ENCODE assay signal across 22 cellular contexts in genomic region chr21:15809065-15809464, GRCh38.
DNase-seq lines count a peak whose midpoint lies in the region; ATAC-seq and TF ChIP-seq lines count a peak whose summit lies in the region.
"Had no signal": no experiment of that assay in that cellular context is flagged by ENCODE, and none has a peak within 500 bp of the region (broad histone marks: within the 10 kb centered on the region; RNA-seq: fewer than 3 reads in every experiment).

No MANE protein-coding gene starts in this region.

- TF ChIP-seq RAD21 in SK-N-SH (IDR thresholded peaks at IDR 0.05; ENCODE audit: low read length): no peak

- peaks cover 73% of the 10 kb centered on the region for H3K36me3 Mint-ChIP-seq in MCF 10A (ENCODE audit: insufficient read depth, unreplicated experiment)
- H3K36me3 Mint-ChIP-seq in nephron (ENCODE audit: low read depth): peaks cover 67% of the 10 kb centered on the region
- peaks cover 43% of the 10 kb centered on the region for H3K36me3 Mint-ChIP-seq in stimulated activated effector memory CD8-positive, alpha-beta T cell treated with anti-CD3 and anti-CD28 coated beads, Interleukin-12 subunit alpha, Interleukin-12 subunit beta, amount 100 ng/mL, for 72 hours

- H3K9me3 ChIP-seq in breast epithelium (no peaks in the 10 kb centered on the region), RWPE2 (ENCODE audit: severe bottlenecking) (no peaks in the 10 kb centered on the region), SK-N-SH (no peaks in the 10 kb centered on the region)

- H3K4me1 ChIP-seq in breast epithelium (no peaks in the 10 kb centered on the region), RWPE2 (ENCODE audit: insufficient read depth, poor library complexity, severe bottlenecking) (peaks cover 18% of the 10 kb centered on the region), SK-N-SH (ENCODE audit: control insufficient read depth in 1 of 2, insufficient read depth in 2 of 2, low read depth in 1 of 2, low read length in 1 of 2) (no peaks in the 10 kb centered on the region; a peak in 2 of 4 replicates)
- H3K4me1 ChIP-seq: BLaER1 had no signal

- 95% methylated on average over 7 of the region's 7 CpGs for WGBS in SK-N-SH (ENCODE audit: low lambda C conversion rate)

- ATAC-seq in RWPE2 (ENCODE audit: low read depth): no peak
- no peak for ATAC-seq in stimulated activated effector memory CD8-positive, alpha-beta T cell treated with anti-CD3 and anti-CD28 coated beads, Interleukin-12 subunit alpha, Interleukin-12 subunit beta, amount 100 ng/mL, for 72 hours
- no peak for ATAC-seq in HG02798 (IDR thresholded peaks at IDR 0.05; ENCODE audit: poor library complexity, unreplicated experiment)
- ATAC-seq: HepG2 had no signal

- H3K4me3 Mint-ChIP-seq in MCF 10A (ENCODE audit: unreplicated experiment) (no peak overlapping the region), nephron (no peak overlapping the region)
- H3K4me3 Mint-ChIP-seq in stimulated activated effector memory CD8-positive, alpha-beta T cell treated with anti-CD3 and anti-CD28 coated beads, Interleukin-12 subunit alpha, Interleukin-12 subunit beta, amount 100 ng/mL, for 72 hours: no peak overlapping the region
- H3K4me3 Mint-ChIP-seq: CD8-positive, alpha-beta memory T cell had no signal

- CTCF ChIA-PET in MCF 10A (lab: Yijun Ruan, JAX): interaction anchor here (0.9 kb wide), 1 partner anchor 16 kb away, joined by 3 read pairs; no protein-coding TSS in a partner anchor
- CTCF ChIA-PET in SK-N-SH (lab: Yijun Ruan, JAX): interaction anchor here (0.7 kb wide), 1 partner anchor 12 kb away, joined by 3 read pairs; no protein-coding TSS in a partner anchor

- H3K4me3 ChIP-seq in breast epithelium (no peak overlapping the region), RWPE2 (ENCODE audit: severe bottlenecking) (no peak overlapping the region), SK-N-SH (ENCODE audit: low read depth in 2 of 2, low read length in 1 of 2) (no peak overlapping the region)
- H3K4me3 ChIP-seq: BLaER1 had no signal

- H2AFZ ChIP-seq in SK-N-SH (ENCODE audit: low read depth): no peak overlapping the region

- H3K27me3 ChIP-seq in breast epithelium: no peaks in the 10 kb centered on the region
- no peaks in the 10 kb centered on the region for H3K27me3 ChIP-seq in RWPE2 (ENCODE audit: insufficient read depth, poor library complexity, severe bottlenecking)
- no peaks in the 10 kb centered on the region for H3K27me3 ChIP-seq in SK-N-SH (ENCODE audit: insufficient read depth)
- H3K27me3 ChIP-seq: BLaER1 had no signal

- H3K27me3 Mint-ChIP-seq in MCF 10A (ENCODE audit: insufficient read depth, unreplicated experiment) (no peaks in the 10 kb centered on the region), nephron (ENCODE audit: low read depth) (no peaks in the 10 kb centered on the region)

- no peaks in the 10 kb centered on the region for H4K20me1 ChIP-seq in SK-N-SH (ENCODE audit: insufficient read depth)
- H4K20me1 ChIP-seq: BLaER1 had no signal

- intact Hi-C loops in MCF 10A (cut with micrococcal nuclease): no loop called here
- intact Hi-C loops in breast epithelium (cut with DNase I; ENCODE audit: low total_unique reads): no loop called here

- no peak for TF ChIP-seq POLR2A in breast epithelium (IDR thresholded peaks at IDR 0.05)

- peaks cover 9% of the 10 kb centered on the region for H3K9me3 Mint-ChIP-seq in MCF 10A (ENCODE audit: unreplicated experiment)
- peaks cover 13% of the 10 kb centered on the region for H3K9me3 Mint-ChIP-seq in nephron
- H3K9me3 Mint-ChIP-seq in stimulated activated effector memory CD8-positive, alpha-beta T cell treated with anti-CD3 and anti-CD28 coated beads, Interleukin-12 subunit alpha, Interleukin-12 subunit beta, amount 100 ng/mL, for 72 hours: no peaks in the 10 kb centered on the region

- H3F3A ChIP-seq in SK-N-SH (replicated peaks; ENCODE audit: insufficient read depth): no peaks in the 10 kb centered on the region

- H3K4me2 ChIP-seq in SK-N-SH: no peak overlapping the region
- H3K4me2 ChIP-seq: BLaER1 had no signal

- no peak for TF ChIP-seq EP300 in SK-N-SH (IDR thresholded peaks at IDR 0.05; ENCODE audit: borderline replicate concordance in 1 of 2, low read depth in 1 of 2, low read length in 1 of 2)

- H3K27ac Mint-ChIP-seq in MCF 10A (ENCODE audit: low read depth, unreplicated experiment) (peak overlapping the region; percentile 76), nephron (peak overlapping the region; percentile 17 to 62 (median 26))
- peak overlapping the region; percentile 20 for H3K27ac Mint-ChIP-seq in stimulated activated effector memory CD8-positive, alpha-beta T cell treated with anti-CD3 and anti-CD28 coated beads, Interleukin-12 subunit alpha, Interleukin-12 subunit beta, amount 100 ng/mL, for 72 hours

- no peaks in the 10 kb centered on the region for H3K36me3 ChIP-seq in breast epithelium
- peaks cover 36% of the 10 kb centered on the region for H3K36me3 ChIP-seq in RWPE2 (ENCODE audit: low read depth)
- peaks cover 2 to 9% of the 10 kb centered on the region in 2 experiments for H3K36me3 ChIP-seq in SK-N-SH (replicated peaks in 1 of 2; ENCODE audit: control insufficient read depth in 1 of 2, insufficient read depth in 2 of 2, low read length in 1 of 2)

- TF ChIP-seq CTCF in MCF 10A (IDR thresholded peaks at IDR 0.05; ENCODE audit: unreplicated experiment) (no peak), breast epithelium (IDR thresholded peaks at IDR 0.05) (no peak), RWPE2 (IDR thresholded peaks at IDR 0.05; ENCODE audit: poor library complexity, severe bottlenecking) (no peak), nephron (IDR thresholded peaks at IDR 0.05; ENCODE audit: unreplicated experiment in 3 of 3) (no peak), SK-N-SH (IDR thresholded peaks at IDR 0.05) (no peak)

- POLR2A ChIA-PET in MCF 10A (lab: Yijun Ruan, JAX): no interaction called here
- POLR2A ChIA-PET in SK-N-SH (lab: Yijun Ruan, JAX): no interaction called here

- H3K4me1 Mint-ChIP-seq in MCF 10A (ENCODE audit: insufficient read depth, unreplicated experiment) (peaks cover 21% of the 10 kb centered on the region), nephron (peaks cover 27% of the 10 kb centered on the region)
- H3K4me1 Mint-ChIP-seq in stimulated activated effector memory CD8-positive, alpha-beta T cell treated with anti-CD3 and anti-CD28 coated beads, Interleukin-12 subunit alpha, Interleukin-12 subunit beta, amount 100 ng/mL, for 72 hours: no peaks in the 10 kb centered on the region

- no peaks in the 10 kb centered on the region for H3K9me2 ChIP-seq in SK-N-SH

- H3K27ac ChIP-seq in breast epithelium (no peak overlapping the region), RWPE2 (ENCODE audit: poor library complexity, severe bottlenecking) (peak overlapping the region; percentile 23), SK-N-SH (ENCODE audit: low read depth in 2 of 2, low read length in 1 of 2) (no peak overlapping the region)
- H3K27ac ChIP-seq: 22Rv1, BLaER1, RWPE1 had no signal

- BruUV-seq in MCF 10A (replicated peaks; lab: Mats Ljungman, UMichigan): no TSS peak

- no peaks in the 10 kb centered on the region for H3K79me2 ChIP-seq in SK-N-SH (ENCODE audit: insufficient read depth)

- no peak overlapping the region for H3K9ac ChIP-seq in SK-N-SH
- H3K9ac ChIP-seq: BLaER1 had no signal

- DNase-seq in MCF 10A (ENCODE audit: unreplicated experiment) (no peak), breast epithelium (ENCODE audit: low spot score in 2 of 2) (no peak), RWPE2 (ENCODE audit: low spot score) (no peak), SK-N-SH (no peak), germinal center (ENCODE audit: low spot score) (no peak)
- no peak for DNase-seq in stimulated activated effector memory CD8-positive, alpha-beta T cell treated with anti-CD3 and anti-CD28 coated beads, Interleukin-12 subunit alpha, Interleukin-12 subunit beta, amount 100 ng/mL, for 72 hours (ENCODE audit: low spot score in 2 of 2)
- DNase-seq: ACHN; Calu3; CD8-positive, alpha-beta memory T cell; DMS53; KBM-7; NCI-H1092; NCI-H1436; NCI-H187 treated with DMSO at 0.1 percent for 48 hours; NK-92 treated with Interleukin-12 subunit alpha and Interleukin-12 subunit beta, amount 100 ng/mL, for 24 hours; SIG-M5 had no signal

TF ChIP-seq in SK-N-SH, 30 proteins besides CTCF, POLR2A, EP300 and RAD21:
- TF ChIP-seq PBX3 (IDR thresholded peaks at IDR 0.05): no peak

Comparison
In these comparisons a context has a peak if more than half of its experiments do, and no peak if none do; other contexts are left out.
1. H3K27ac Mint-ChIP-seq: peak in every context shown above with its lines; median percentile 76 in MCF 10A; 26 in nephron; 20 in stimulated activated effector memory CD8-positive, alpha-beta T cell treated with anti-CD3 and anti-CD28 coated beads, Interleukin-12 subunit alpha, Interleukin-12 subunit beta, amount 100 ng/mL, for 72 hours.